Comparison of ENCODE assay signal across 8 cellular contexts in the genomic region with DNA sequence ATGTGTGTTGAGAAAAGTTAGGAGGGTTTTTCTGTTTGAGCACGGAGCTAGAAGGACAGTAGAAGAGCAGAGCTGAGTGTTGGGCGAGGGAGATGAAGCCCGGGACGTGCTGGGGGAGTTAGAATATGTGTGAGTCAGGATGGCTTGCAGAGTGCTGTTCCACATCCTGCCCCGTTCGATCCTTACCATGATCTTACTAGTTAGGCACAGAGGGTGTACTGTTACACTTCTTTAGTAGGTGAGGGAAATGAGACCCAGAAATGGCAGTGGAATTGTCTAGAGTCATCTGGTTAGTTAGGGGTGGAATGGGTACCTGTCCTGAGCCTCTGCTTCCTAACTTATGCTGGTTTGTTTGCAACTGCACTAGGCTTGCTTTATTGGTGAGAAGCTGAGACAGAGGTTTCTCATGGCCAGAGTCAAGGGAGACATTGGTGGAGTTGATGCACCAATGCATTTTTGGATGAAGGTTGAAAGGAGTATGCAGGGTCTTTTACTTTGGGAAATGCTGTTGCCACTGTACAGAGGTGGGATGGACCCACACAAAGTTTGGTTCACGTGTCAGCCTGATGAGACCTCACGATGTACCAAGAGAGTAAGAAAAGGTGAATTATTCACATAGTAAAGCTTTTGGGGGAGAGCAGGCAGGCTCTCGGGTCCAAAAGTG. TPM values are rescaled to one million over a fixed set of nuclear protein-coding genes. Genes with fewer than 3 reads are reported as not detected.
DNase-seq lines count a peak whose midpoint lies in the region; ATAC-seq and TF ChIP-seq lines count a peak whose summit lies in the region.

No MANE protein-coding gene starts in this region.

- H3K27me3 ChIP-seq in CD8-positive, alpha-beta T cell (ENCODE audit: insufficient read depth, low read length), result no peaks in the 10 kb centered on the region
- no peaks in the 10 kb centered on the region for H3K27me3 ChIP-seq in RWPE2 (ENCODE audit: insufficient read depth, poor library complexity, severe bottlenecking)

- peak overlapping the region; percentile 83 for H3K27ac Mint-ChIP-seq in CD8-positive, alpha-beta T cell
- peak overlapping the region; percentile 26 to 84 (median 71) for H3K27ac Mint-ChIP-seq in immature natural killer cell

- DNase-seq in CD8-positive, alpha-beta T cell, result peak in 1 of 7 experiments; percentile 20
- DNase-seq in RWPE2 (ENCODE audit: low spot score) (no peak), immature natural killer cell (no peak), GM10248 (ENCODE audit: extremely low spot score) (no peak), COLO668 (lab: John Stamatoyannopoulos, UW; ENCODE audit: unreplicated experiment) (no peak), NCI-H524 (lab: John Stamatoyannopoulos, UW) (no peak)

- H3K36me3 Mint-ChIP-seq in CD8-positive, alpha-beta T cell, result peaks cover 3% of the 10 kb centered on the region
- H3K36me3 Mint-ChIP-seq in immature natural killer cell, result no peaks in the 10 kb centered on the region

- TF ChIP-seq CTCF in CD8-positive, alpha-beta T cell (IDR thresholded peaks at IDR 0.05), result no peak
- no peak for TF ChIP-seq CTCF in RWPE2 (IDR thresholded peaks at IDR 0.05; ENCODE audit: poor library complexity, severe bottlenecking)
- no peak for TF ChIP-seq CTCF in GM10248 (IDR thresholded peaks at IDR 0.05; ENCODE audit: control extremely low read depth, extremely low read depth, low read depth, missing control alignments)

- no peak overlapping the region for H3K27ac ChIP-seq in CD8-positive, alpha-beta T cell (ENCODE audit: low read depth, low read length)
- no peak overlapping the region for H3K27ac ChIP-seq in RWPE2 (ENCODE audit: poor library complexity, severe bottlenecking)

- H3K4me1 ChIP-seq in CD8-positive, alpha-beta T cell (ENCODE audit: insufficient read depth, low read length), result peaks cover 40% of the 10 kb centered on the region
- peaks cover 36% of the 10 kb centered on the region for H3K4me1 ChIP-seq in RWPE2 (ENCODE audit: insufficient read depth, poor library complexity, severe bottlenecking)

- no peaks in the 10 kb centered on the region for H3K9me3 ChIP-seq in CD8-positive, alpha-beta T cell (ENCODE audit: low read length)
- no peaks in the 10 kb centered on the region for H3K9me3 ChIP-seq in RWPE2 (ENCODE audit: severe bottlenecking)

- ATAC-seq in CD8-positive, alpha-beta T cell, result peak; percentile 50
- peak; percentile 45 for ATAC-seq in GM21423 (IDR thresholded peaks at IDR 0.05; ENCODE audit: unreplicated experiment)
- peak; percentile 45; the same call in 1 of the 3 replicates for ATAC-seq in RWPE2 (ENCODE audit: low read depth)
- no peak for ATAC-seq in HG03565 (IDR thresholded peaks at IDR 0.05; ENCODE audit: unreplicated experiment)

- H3K4me3 Mint-ChIP-seq in CD8-positive, alpha-beta T cell, result peak overlapping the region; percentile 69
- H3K4me3 Mint-ChIP-seq in immature natural killer cell, result peak overlapping the region; percentile 25 to 63 (median 60)

- H3K4me3 ChIP-seq in CD8-positive, alpha-beta T cell (ENCODE audit: low read depth, low read length), result no peak overlapping the region
- H3K4me3 ChIP-seq in RWPE2 (ENCODE audit: severe bottlenecking), result no peak overlapping the region

- CTCF ChIA-PET in CD8-positive, alpha-beta T cell (lab: Charles Lee), result interaction anchor here (0.6 to 1.3 kb wide), 5 partner anchors 9 to 188 kb away, joined by 3 to 6 read pairs (median 3); no protein-coding TSS in a partner anchor
- CTCF ChIA-PET in GM10248 (lab: Yijun Ruan, JAX), result interaction anchor here (0.7 to 2.0 kb wide), 8 partner anchors 13 to 161 kb away, joined by 3 to 10 read pairs (median 3); no protein-coding TSS in a partner anchor

- POLR2A ChIA-PET in CD8-positive, alpha-beta T cell (lab: Charles Lee), result interaction anchor here (1.2 kb wide), 1 partner anchor 26 kb away, joined by 5 read pairs; no protein-coding TSS in a partner anchor
- POLR2A ChIA-PET in GM10248 (lab: Yijun Ruan, JAX), result no interaction called here

- intact Hi-C loops in CD8-positive, alpha-beta T cell (cut with DNase I, micrococcal nuclease), result loop anchor here in 1 of 2 experiments (5.0 kb wide), 1 partner anchor 184 kb away; no protein-coding TSS in a partner anchor

- peaks cover 82% of the 10 kb centered on the region for H3K4me1 Mint-ChIP-seq in CD8-positive, alpha-beta T cell (ENCODE audit: low read depth)
- H3K4me1 Mint-ChIP-seq in immature natural killer cell, result peaks cover 70 to 90% of the 10 kb centered on the region in 2 donors

- no peaks in the 10 kb centered on the region for H3K9me3 Mint-ChIP-seq in CD8-positive, alpha-beta T cell
- H3K9me3 Mint-ChIP-seq in immature natural killer cell, result no peaks in the 10 kb centered on the region

- H3K36me3 ChIP-seq in CD8-positive, alpha-beta T cell (ENCODE audit: insufficient read depth, low read length), result no peaks in the 10 kb centered on the region
- H3K36me3 ChIP-seq in RWPE2 (ENCODE audit: low read depth), result no peaks in the 10 kb centered on the region

- no peaks in the 10 kb centered on the region for H3K27me3 Mint-ChIP-seq in CD8-positive, alpha-beta T cell (ENCODE audit: low read depth)
- H3K27me3 Mint-ChIP-seq in immature natural killer cell (ENCODE audit: low read depth in 3 of 3), result no peaks in the 10 kb centered on the region

RNA-seq across cellular contexts. Expression of a gene that starts 42.4 kb away (rescaled TPM):
- total RNA-seq in CD8-positive, alpha-beta T cell, result 10 to 100 TPM; 75.3 to 77.3 TPM
- 10 to 100 TPM in 2 of 3 donors, 1 to 10 TPM in 1; 7.8 to 13.2 (median 12.4) TPM for polyA plus RNA-seq in immature natural killer cell
